Comparison of ENCODE assay signal across 9 cellular contexts in genomic region chr1:233114159-233114558, GRCh38.
DNase-seq lines count a peak whose midpoint lies in the region; ATAC-seq and TF ChIP-seq lines count a peak whose summit lies in the region.
"Had no signal": no experiment of that assay in that cellular context is flagged by ENCODE, and none has a peak within 500 bp of the region (broad histone marks: within the 10 kb centered on the region; RNA-seq: fewer than 3 reads in every experiment).

No MANE protein-coding gene starts in this region.

- H3K4me1 Mint-ChIP-seq in nephron progenitor cell, result peaks cover 44% of the 10 kb centered on the region
- peaks cover 0 to 7% (median 2%) of the 10 kb centered on the region in 4 donors for H3K4me1 Mint-ChIP-seq in CD4-positive, alpha-beta memory T cell

- H3K36me3 ChIP-seq in GM23248 (ENCODE audit: low read depth), result no peaks in the 10 kb centered on the region
- peaks cover 6% of the 10 kb centered on the region for H3K36me3 ChIP-seq in CD4-positive, alpha-beta memory T cell (ENCODE audit: insufficient read depth, low read length)

- peak overlapping the region; percentile 98 for H3K27ac Mint-ChIP-seq in nephron progenitor cell
- H3K27ac Mint-ChIP-seq in CD4-positive, alpha-beta memory T cell, result no peak overlapping the region
- H3K27ac Mint-ChIP-seq: activated CD4-positive, alpha-beta T cell treated with anti-CD3 and anti-CD28 coated beads for 36 hours had no signal

- no peaks in the 10 kb centered on the region for H3K27me3 ChIP-seq in GM23248 (replicated peaks; ENCODE audit: insufficient read depth)
- H3K27me3 ChIP-seq in CD4-positive, alpha-beta memory T cell (ENCODE audit: insufficient read depth, low read length), result no peaks in the 10 kb centered on the region

- no peaks in the 10 kb centered on the region for H3K27me3 Mint-ChIP-seq in nephron progenitor cell (ENCODE audit: low read depth, poor library complexity)
- H3K27me3 Mint-ChIP-seq in CD4-positive, alpha-beta memory T cell, result no peaks in the 10 kb centered on the region
- H3K27me3 Mint-ChIP-seq: activated CD4-positive, alpha-beta T cell treated with anti-CD3 and anti-CD28 coated beads for 36 hours had no signal

- CTCF ChIA-PET in CD4-positive, alpha-beta memory T cell (lab: Charles Lee; ENCODE audit: partially characterized antibody), result no interaction called here

- peaks cover 28% of the 10 kb centered on the region for H3K4me1 ChIP-seq in GM23248 (ENCODE audit: insufficient read depth)
- H3K4me1 ChIP-seq in CD4-positive, alpha-beta memory T cell (ENCODE audit: insufficient read depth, low read length), result no peaks in the 10 kb centered on the region

- peak overlapping the region; percentile 92 for H3K9ac ChIP-seq in GM23248

- H3K4me2 ChIP-seq in GM23248 (ENCODE audit: unreplicated experiment), result peak overlapping the region; percentile 92

- H3K9me2 ChIP-seq in GM23248 (ENCODE audit: insufficient read depth), result no peaks in the 10 kb centered on the region

- peaks cover 34% of the 10 kb centered on the region for H3K36me3 Mint-ChIP-seq in nephron progenitor cell (ENCODE audit: low read depth)
- H3K36me3 Mint-ChIP-seq in CD4-positive, alpha-beta memory T cell, result peaks cover 48 to 79% of the 10 kb centered on the region in 2 donors

- H3K4me3 Mint-ChIP-seq in nephron progenitor cell, result no peak overlapping the region
- no peak overlapping the region for H3K4me3 Mint-ChIP-seq in CD4-positive, alpha-beta memory T cell
- H3K4me3 Mint-ChIP-seq: activated CD4-positive, alpha-beta T cell treated with anti-CD3 and anti-CD28 coated beads for 36 hours had no signal

- 71% methylated on average over 5 of the region's 5 CpGs for WGBS in GM23248 (ENCODE audit: low coverage in 1 of 2, low lambda C conversion rate in 2 of 2, missing lambda C conversion rate in 2 of 2), 2 experiments

- intact Hi-C loops in CD4-positive, alpha-beta memory T cell (cut with micrococcal nuclease), result no loop called here

- peaks cover 39% of the 10 kb centered on the region for H3F3A ChIP-seq in GM23248 (ENCODE audit: insufficient read depth)

- DNase-seq in GM23248 (peak; percentile 50), NB4 (ENCODE audit: low read depth) (peak; percentile 51), dermis blood vessel endothelial cell (peak; percentile 13), nephron progenitor cell (no peak), middle frontal gyrus (ENCODE audit: extremely low spot score, low spot score) (no peak)
- no peak for DNase-seq in activated T-cell treated with anti-CD3 and anti-CD28 coated beads, Interleukin-2, amount 50 U/mL, for 1 hour
- no peak for DNase-seq in CD4-positive, alpha-beta memory T cell
- DNase-seq: activated CD4-positive, alpha-beta T cell treated with anti-CD3 and anti-CD28 coated beads for 36 hours had no signal

- peaks cover 14% of the 10 kb centered on the region for H3K9me3 Mint-ChIP-seq in nephron progenitor cell
- no peaks in the 10 kb centered on the region for H3K9me3 Mint-ChIP-seq in CD4-positive, alpha-beta memory T cell

- no peak for ATAC-seq in GM18505 (IDR thresholded peaks at IDR 0.05; ENCODE audit: unreplicated experiment)
- ATAC-seq: activated CD4-positive, alpha-beta T cell treated with anti-CD3 and anti-CD28 coated beads for 36 hours had no signal

- no peaks in the 10 kb centered on the region for H4K20me1 ChIP-seq in GM23248 (ENCODE audit: insufficient read depth)

- in situ Hi-C loops in GM23248 (cut with MboI), result no loop called here

- H3K27ac ChIP-seq in GM23248, result peak overlapping the region; percentile 100
- H3K27ac ChIP-seq in CD4-positive, alpha-beta memory T cell (ENCODE audit: low read depth, low read length), result no peak overlapping the region

- H2AFZ ChIP-seq in GM23248, result no peak overlapping the region

- H3K79me2 ChIP-seq in GM23248 (ENCODE audit: insufficient read depth), result no peaks in the 10 kb centered on the region

- H3K9me3 ChIP-seq in GM23248 (ENCODE audit: low read depth), result no peaks in the 10 kb centered on the region
- H3K9me3 ChIP-seq in CD4-positive, alpha-beta memory T cell (ENCODE audit: control insufficient read depth in 1 of 2, low read length in 2 of 2), result no peaks in the 10 kb centered on the region

- TF ChIP-seq CTCF in NB4 (IDR thresholded peaks at IDR 0.05; ENCODE audit: low read depth, low read length), result no peak
- TF ChIP-seq CTCF in nephron progenitor cell (IDR thresholded peaks at IDR 0.05), result no peak

- H3K4me3 ChIP-seq in GM23248 (peak overlapping the region; percentile 61), NB4 (ENCODE audit: low read depth, low read length) (peak overlapping the region; percentile 51)
- no peak overlapping the region for H3K4me3 ChIP-seq in CD4-positive, alpha-beta memory T cell (ENCODE audit: low read length in 2 of 2)

- POLR2A ChIA-PET in CD4-positive, alpha-beta memory T cell (lab: Charles Lee; ENCODE audit: partially characterized antibody), result no interaction called here

- TF ChIP-seq POLR2A in NB4 (IDR thresholded peaks at IDR 0.05; ENCODE audit: extremely low read depth, insufficient read length), result no peak
- no peak for TF ChIP-seq POLR2A in GM18505 (IDR thresholded peaks at IDR 0.05; ENCODE audit: borderline replicate concordance, extremely low read depth, insufficient read depth, insufficient read length)

Comparison
In these comparisons a context has a peak if more than half of its experiments do, and no peak if none do; other contexts are left out.
1. DNase-seq: peak in GM23248 (single experiment), NB4 (single experiment) and dermis blood vessel endothelial cell (single experiment); none in nephron progenitor cell (single experiment), middle frontal gyrus (single experiment), activated T-cell treated with anti-CD3 and anti-CD28 coated beads, Interleukin-2, amount 50 U/mL, for 1 hour (single experiment) and CD4-positive, alpha-beta memory T cell (0 of 5).
2. H3K4me3 ChIP-seq: peak in GM23248 (single experiment) and NB4 (single experiment); none in CD4-positive, alpha-beta memory T cell (0 of 2).